10 cellular contexts compared by ENCODE assay signal in the genomic region with DNA sequence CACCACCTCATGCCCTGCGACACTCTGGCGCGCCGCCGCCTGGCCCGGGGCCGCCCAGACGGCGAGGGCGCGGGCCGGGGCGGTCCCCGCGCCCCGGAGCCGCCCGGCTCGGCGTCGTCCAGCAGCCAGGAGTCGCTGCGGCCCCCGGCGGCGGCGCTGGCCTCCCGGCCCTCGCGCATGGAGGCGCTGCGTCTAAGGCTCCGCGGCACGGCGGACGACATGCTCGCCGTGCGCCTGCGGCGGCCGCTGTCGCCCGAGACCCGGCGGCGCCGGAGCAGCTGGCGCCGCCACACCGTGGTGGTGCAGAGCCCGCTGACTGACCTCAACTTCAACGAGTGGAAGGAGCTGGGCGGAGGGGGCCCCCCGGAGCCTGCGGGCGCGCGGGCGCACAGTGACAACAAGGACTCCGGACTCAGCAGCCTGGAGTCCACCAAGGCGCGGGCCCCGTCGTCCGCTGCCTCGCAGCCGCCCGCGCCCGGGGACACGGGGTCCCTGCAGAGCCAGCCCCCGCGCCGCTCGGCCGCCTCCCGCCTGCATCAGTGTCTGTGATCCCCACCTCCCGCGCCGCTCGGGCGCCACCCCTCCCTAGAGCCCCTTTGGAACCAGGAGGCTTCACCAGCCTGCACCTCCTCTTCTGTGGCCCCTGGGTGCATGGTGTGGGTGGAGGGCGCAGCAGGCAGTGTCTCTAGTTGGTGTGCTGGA.
DNase-seq lines count a peak whose midpoint lies in the region; ATAC-seq and TF ChIP-seq lines count a peak whose summit lies in the region.
"Had no signal": no experiment of that assay in that cellular context is flagged by ENCODE, and none has a peak within 500 bp of the region (broad histone marks: within the 10 kb centered on the region; RNA-seq: fewer than 3 reads in every experiment).

No MANE protein-coding gene starts in this region.

- H3K4me3 Mint-ChIP-seq in CD8-positive, alpha-beta T cell: peak overlapping the region; percentile 45
- peak overlapping the region; percentile 75 for H3K4me3 Mint-ChIP-seq in nephron progenitor cell
- H3K4me3 Mint-ChIP-seq: activated T-cell treated with anti-CD3 and anti-CD28 coated beads, Interleukin-2, amount 50 U/mL, for 24 hours had no signal

- H3K27ac Mint-ChIP-seq in CD8-positive, alpha-beta T cell: no peak overlapping the region
- H3K27ac Mint-ChIP-seq in nephron progenitor cell: no peak overlapping the region
- H3K27ac Mint-ChIP-seq: activated T-cell treated with anti-CD3 and anti-CD28 coated beads, Interleukin-2, amount 50 U/mL, for 24 hours had no signal

- H3K27me3 ChIP-seq in CD8-positive, alpha-beta T cell (ENCODE audit: insufficient read depth, low read length): peaks cover 9% of the 10 kb centered on the region
- H3K27me3 ChIP-seq in fibroblast of lung (ENCODE audit: control insufficient read depth, insufficient read depth, low read length) (no peaks in the 10 kb centered on the region), transverse colon (peaks cover 36% of the 10 kb centered on the region)

- H3K4me3 ChIP-seq in CD8-positive, alpha-beta T cell (ENCODE audit: low read depth, low read length): no peak overlapping the region
- H3K4me3 ChIP-seq in LNCaP clone FGC (ENCODE audit: low read depth, low read length): no peak overlapping the region
- no peak overlapping the region for H3K4me3 ChIP-seq in fibroblast of lung (replicated peaks in 1 of 4; ENCODE audit: control extremely low read depth in 1 of 4, insufficient read depth in 1 of 4, low read depth in 3 of 4, low read length in 4 of 4)
- peak overlapping the region in 2 of 4 donors; percentile 18 to 39 for H3K4me3 ChIP-seq in transverse colon

- H3K4me1 Mint-ChIP-seq in CD8-positive, alpha-beta T cell (ENCODE audit: low read depth): peaks cover 9% of the 10 kb centered on the region
- peaks cover 37% of the 10 kb centered on the region for H3K4me1 Mint-ChIP-seq in nephron progenitor cell

- H3K27ac ChIP-seq in CD8-positive, alpha-beta T cell (ENCODE audit: low read depth, low read length): no peak overlapping the region
- H3K27ac ChIP-seq in fibroblast of lung (ENCODE audit: insufficient read depth, low read length) (no peak overlapping the region), transverse colon (no peak overlapping the region)

- H3K4me1 ChIP-seq in CD8-positive, alpha-beta T cell (ENCODE audit: insufficient read depth, low read length): no peaks in the 10 kb centered on the region
- peaks cover 17% of the 10 kb centered on the region for H3K4me1 ChIP-seq in fibroblast of lung (ENCODE audit: control insufficient read depth, extremely low read depth, insufficient read depth, low read length)
- H3K4me1 ChIP-seq in transverse colon: peaks cover 0 to 16% (median 14%) of the 10 kb centered on the region in 4 donors

- no peak for DNase-seq in CD8-positive, alpha-beta T cell
- no peak for DNase-seq in LNCaP clone FGC (ENCODE audit: low read depth)
- DNase-seq in fibroblast of lung (ENCODE audit: low read depth in 2 of 2): peak; percentile 46 to 55
- DNase-seq in nephron progenitor cell: peak; percentile 72
- DNase-seq in anterior cingulate cortex (lab: John Stamatoyannopoulos, UW): no peak
- no peak for DNase-seq in transverse colon
- DNase-seq: activated T-cell treated with anti-CD3 and anti-CD28 coated beads, Interleukin-2, amount 50 U/mL, for 24 hours; NCI-H774 had no signal

- in situ Hi-C loops in transverse colon (cut with MboI; ENCODE audit: low pct_ligation_motif_present in 1 of 4, low pct_unique_long_range_greater_than_20kb in 1 of 4, low sequenced_read_pairs in 3 of 4): no loop called here

- no peak overlapping the region for H3K9ac ChIP-seq in fibroblast of lung (ENCODE audit: insufficient read depth, low read length)

- H2AFZ ChIP-seq in fibroblast of lung (ENCODE audit: low read length): no peak overlapping the region

- H4K20me1 ChIP-seq in fibroblast of lung (ENCODE audit: control insufficient read depth, extremely low read depth, insufficient read depth, low read length): no peaks in the 10 kb centered on the region

- no peak for ATAC-seq in CD8-positive, alpha-beta T cell
- ATAC-seq in HG03457 (IDR thresholded peaks at IDR 0.05; ENCODE audit: unreplicated experiment): no peak
- no peak for ATAC-seq in GM18907 (IDR thresholded peaks at IDR 0.05; ENCODE audit: unreplicated experiment)

- peaks cover 41% of the 10 kb centered on the region for H3K27me3 Mint-ChIP-seq in CD8-positive, alpha-beta T cell (ENCODE audit: low read depth)
- peaks cover 60% of the 10 kb centered on the region for H3K27me3 Mint-ChIP-seq in nephron progenitor cell (ENCODE audit: low read depth, poor library complexity)

- no peaks in the 10 kb centered on the region for H3K36me3 Mint-ChIP-seq in CD8-positive, alpha-beta T cell
- no peaks in the 10 kb centered on the region for H3K36me3 Mint-ChIP-seq in nephron progenitor cell (ENCODE audit: low read depth)

- intact Hi-C loops in CD8-positive, alpha-beta T cell (cut with DNase I, micrococcal nuclease): no loop called here
- intact Hi-C loops in transverse colon (cut with DNase I; ENCODE audit: low total_unique reads): no loop called here

- TF ChIP-seq EP300 in transverse colon (IDR thresholded peaks at IDR 0.05; ENCODE audit: low read depth): no peak

- CTCF ChIA-PET in CD8-positive, alpha-beta T cell (lab: Charles Lee): interaction anchor here (0.9 kb wide), 1 partner anchor 18 kb away, joined by 3 read pairs; no protein-coding TSS in a partner anchor

- no peaks in the 10 kb centered on the region for H3K36me3 ChIP-seq in CD8-positive, alpha-beta T cell (ENCODE audit: insufficient read depth, low read length)
- peaks cover 9% of the 10 kb centered on the region for H3K36me3 ChIP-seq in fibroblast of lung (ENCODE audit: control insufficient read depth, insufficient read depth, low read length)
- H3K36me3 ChIP-seq in transverse colon: peaks cover 0 to 5% (median 0%) of the 10 kb centered on the region in 4 donors

- H3K9me3 Mint-ChIP-seq in CD8-positive, alpha-beta T cell: no peaks in the 10 kb centered on the region
- no peaks in the 10 kb centered on the region for H3K9me3 Mint-ChIP-seq in nephron progenitor cell
- H3K9me3 Mint-ChIP-seq: activated T-cell treated with anti-CD3 and anti-CD28 coated beads, Interleukin-2, amount 50 U/mL, for 24 hours had no signal

- no peak for TF ChIP-seq CTCF in CD8-positive, alpha-beta T cell (IDR thresholded peaks at IDR 0.05)
- TF ChIP-seq CTCF in LNCaP clone FGC (IDR thresholded peaks at IDR 0.05; ENCODE audit: control insufficient read depth, extremely low read depth, insufficient read depth) (peak; percentile 34; the same call in 1 of the 2 replicates), fibroblast of lung (conservative IDR thresholded peaks at IDR 0.05 in 1 of 2, IDR thresholded peaks at IDR 0.05 in 1 of 2; ENCODE audit: low read depth in 1 of 2, low read length in 2 of 2) (no peak), nephron progenitor cell (IDR thresholded peaks at IDR 0.05) (no peak), transverse colon (IDR thresholded peaks at IDR 0.05) (no peak)

- 44% methylated on average over 26 of the region's 85 CpGs; no CpG with 5 or more reads in 1 of the 2 donors for WGBS in transverse colon (ENCODE audit: low coverage in 1 of 2), 2 donors

- no peaks in the 10 kb centered on the region for H3K79me2 ChIP-seq in fibroblast of lung (ENCODE audit: control insufficient read depth, insufficient read depth, low read length)

- H3K4me2 ChIP-seq in fibroblast of lung (ENCODE audit: extremely low read depth, insufficient read depth, low read length): peak overlapping the region; percentile 8

- no peak for TF ChIP-seq POLR2A in transverse colon (IDR thresholded peaks at IDR 0.05)

- H3K9me3 ChIP-seq in CD8-positive, alpha-beta T cell (ENCODE audit: low read length): no peaks in the 10 kb centered on the region
- H3K9me3 ChIP-seq in fibroblast of lung (ENCODE audit: control insufficient read depth, insufficient read depth, low read depth, low read length) (no peaks in the 10 kb centered on the region), transverse colon (no peaks in the 10 kb centered on the region)

- POLR2A ChIA-PET in CD8-positive, alpha-beta T cell (lab: Charles Lee): no interaction called here

Comparison
In these comparisons a context has a peak if more than half of its experiments do, and no peak if none do; other contexts are left out.
1. DNase-seq: peak in fibroblast of lung (2 of 2) and nephron progenitor cell (single experiment); none in CD8-positive, alpha-beta T cell (0 of 7), LNCaP clone FGC (single experiment), anterior cingulate cortex (0 of 58) and transverse colon (single experiment).